ENCODE assay signal across 15 cellular contexts in genomic region chr14:71661441-71661840, GRCh38.
DNase-seq lines count a peak whose midpoint lies in the region; ATAC-seq, FAIRE-seq and TF ChIP-seq lines count a peak whose summit lies in the region.
"Had no signal": no experiment of that assay in that cellular context is flagged by ENCODE, and none has a peak within 500 bp of the region (broad histone marks: within the 10 kb centered on the region; RNA-seq: fewer than 3 reads in every experiment).

No MANE protein-coding gene starts in this region.

- no peak for TF ChIP-seq CTCF in progenitor cell of endocrine pancreas (IDR thresholded peaks at IDR 0.05; ENCODE audit: unreplicated experiment)

- peak; percentile 13 for FAIRE-seq in HTR-8/SVneo (lab: Jason Lieb, UNC)
- FAIRE-seq: GM12878, H1, HepG2 had no signal

- in situ Hi-C loops in G401 (cut with HindIII; ENCODE audit: low sequenced_read_pairs) = no loop called here

- ATAC-seq in activated T-helper 17 cell treated with anti-CD3 and anti-CD28 coated beads, Interleukin-2, amount 50 U/mL, for 72 hours (replicated peaks) = no peak
- ATAC-seq: GM12878, HepG2 had no signal

- peak; percentile 91 for DNase-seq in G401 (ENCODE audit: low spot score)
- no peak for DNase-seq in HTR-8/SVneo (ENCODE audit: insufficient read length, low spot score)
- peak; percentile 66 for DNase-seq in NCI-H69 (lab: John Stamatoyannopoulos, UW)
- no peak for DNase-seq in progenitor cell of endocrine pancreas (ENCODE audit: low spot score, unreplicated experiment)
- no peak for DNase-seq in RKO (ENCODE audit: low spot score)
- no peak for DNase-seq in NCI-H1417 treated with DMSO at 0.1 percent for 48 hours (lab: John Stamatoyannopoulos, UW)
- DNase-seq: ACHN; CD4-positive, CD25-positive, alpha-beta regulatory T cell; DMS53; HCEC 1CT; HFFc6 had no signal

- H3K27ac Mint-ChIP-seq in progenitor cell of endocrine pancreas = peak overlapping the region; percentile 10
- no peak overlapping the region for H3K27ac Mint-ChIP-seq in activated T-helper 17 cell treated with anti-CD3 and anti-CD28 coated beads, Interleukin-2, amount 50 U/mL, for 72 hours
- H3K27ac Mint-ChIP-seq: CD4-positive, CD25-positive, alpha-beta regulatory T cell had no signal

- peaks cover 29% of the 10 kb centered on the region for H3K4me1 Mint-ChIP-seq in progenitor cell of endocrine pancreas (ENCODE audit: low read depth)
- H3K4me1 Mint-ChIP-seq in activated T-helper 17 cell treated with anti-CD3 and anti-CD28 coated beads, Interleukin-2, amount 50 U/mL, for 72 hours = peaks cover 12% of the 10 kb centered on the region

- no peak overlapping the region for H3K4me3 Mint-ChIP-seq in progenitor cell of endocrine pancreas (ENCODE audit: low read depth)
- H3K4me3 Mint-ChIP-seq in activated T-helper 17 cell treated with anti-CD3 and anti-CD28 coated beads, Interleukin-2, amount 50 U/mL, for 72 hours = no peak overlapping the region
- H3K4me3 Mint-ChIP-seq: CD4-positive, CD25-positive, alpha-beta regulatory T cell; HFFc6 had no signal

- H3K36me3 Mint-ChIP-seq in progenitor cell of endocrine pancreas (ENCODE audit: insufficient read depth) = peaks cover 8% of the 10 kb centered on the region
- H3K36me3 Mint-ChIP-seq in activated T-helper 17 cell treated with anti-CD3 and anti-CD28 coated beads, Interleukin-2, amount 50 U/mL, for 72 hours (ENCODE audit: low read depth) = peaks cover 58% of the 10 kb centered on the region

- H3K9me3 Mint-ChIP-seq in progenitor cell of endocrine pancreas (ENCODE audit: low read depth) = no peaks in the 10 kb centered on the region
- H3K9me3 Mint-ChIP-seq in activated T-helper 17 cell treated with anti-CD3 and anti-CD28 coated beads, Interleukin-2, amount 50 U/mL, for 72 hours = no peaks in the 10 kb centered on the region
- H3K9me3 Mint-ChIP-seq: CD4-positive, CD25-positive, alpha-beta regulatory T cell; HFFc6 had no signal

- no peaks in the 10 kb centered on the region for H3K27me3 Mint-ChIP-seq in progenitor cell of endocrine pancreas
- H3K27me3 Mint-ChIP-seq in activated T-helper 17 cell treated with anti-CD3 and anti-CD28 coated beads, Interleukin-2, amount 50 U/mL, for 72 hours = no peaks in the 10 kb centered on the region
- H3K27me3 Mint-ChIP-seq: CD4-positive, CD25-positive, alpha-beta regulatory T cell had no signal

Comparison
In these comparisons a context has a peak if more than half of its experiments do, and no peak if none do; other contexts are left out.
1. DNase-seq: peak in G401 (single experiment) and NCI-H69 (single experiment); none in HTR-8/SVneo (single experiment), progenitor cell of endocrine pancreas (single experiment), RKO (single experiment) and NCI-H1417 treated with DMSO at 0.1 percent for 48 hours (single experiment).